Comparison of ENCODE assay signal across 33 cellular contexts in the genomic region with DNA sequence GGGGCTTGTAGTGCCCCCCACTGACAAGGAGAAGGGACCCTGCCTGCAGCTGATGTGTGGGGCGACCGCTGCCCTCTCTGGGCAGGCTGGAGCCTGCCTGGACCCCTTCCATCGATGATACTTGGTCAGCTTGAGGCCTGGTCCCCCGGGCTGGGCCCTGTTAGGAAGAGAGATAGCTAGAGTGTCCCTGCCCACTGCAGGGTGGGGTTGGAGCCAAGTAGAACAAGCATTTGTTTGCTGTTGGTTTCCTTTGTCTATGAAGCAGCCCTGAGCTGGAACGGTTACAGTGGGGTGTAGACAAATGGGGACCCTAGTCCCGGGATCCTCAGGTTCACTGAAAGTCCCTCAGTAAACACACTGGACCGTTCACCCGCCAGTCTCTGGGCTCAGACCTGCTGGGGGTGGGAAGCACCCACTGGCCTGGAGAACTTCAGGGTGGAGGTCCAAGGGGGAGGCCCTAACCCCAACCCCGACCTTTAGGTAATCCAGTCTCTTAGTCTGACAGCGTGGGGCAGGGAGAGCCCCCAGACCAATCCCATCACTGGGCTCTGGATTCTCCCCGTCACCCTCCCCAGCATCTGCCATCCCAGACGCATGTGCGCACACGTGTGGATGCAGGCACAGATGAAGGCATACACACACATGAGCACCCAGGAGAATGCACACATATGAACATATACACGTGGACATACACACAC.
"Had no signal": no experiment of that assay in that cellular context is flagged by ENCODE, and none has a peak within 500 bp of the region (broad histone marks: within the 10 kb centered on the region; RNA-seq: fewer than 3 reads in every experiment).

No MANE protein-coding gene starts in this region.

- ATAC-seq: activated naive CD8-positive, alpha-beta T cell treated with anti-CD3 and anti-CD28 coated beads, Interleukin-2, amount 50 U/mL, for 24 hours; activated T-cell treated with anti-CD3 and anti-CD28 coated beads, Interleukin-2, amount 50 U/mL, for 4 hours; PC-3; Right ventricle myocardium inferior; SK-N-SH treated with all-trans-retinoic acid at 6 μM for 48 hours had no signal

- H3K27ac ChIP-seq: KMS-11, RWPE1, VCaP had no signal

- DNase-seq: activated B cell treated with CpG ODN at 0.5 μM for 24 hours; activated CD4-positive, alpha-beta memory T cell treated with anti-CD3 and anti-CD28 coated beads for 36 hours; activated CD4-positive, alpha-beta T cell treated with anti-CD3 and anti-CD28 coated beads for 4 hours; activated CD4-positive, alpha-beta T cell treated with anti-CD3 and anti-CD28 coated beads, Interleukin-2, amount 50 U/mL, for 1 hour; activated CD4-positive, CD25-positive, alpha-beta regulatory T cell treated with anti-CD3 and anti-CD28 coated beads, Interleukin-2, amount 50 U/mL, for 72 hours; activated CD8-positive, alpha-beta memory T cell treated with anti-CD3 and anti-CD28 coated beads, Interleukin-2, amount 50 U/mL, for 4 hours; activated naive CD4-positive, alpha-beta T cell treated with anti-CD3 and anti-CD28 coated beads, Interleukin-2, amount 10 ng/mL, durations not matched to agents 7 days and 5 days; activated naive CD8-positive, alpha-beta T cell treated with anti-CD3 and anti-CD28 coated beads, Interleukin-2, amount 50 U/mL, for 24 hours; activated T-cell treated with anti-CD3 and anti-CD28 coated beads for 4 hours; activated T-cell treated with anti-CD3 and anti-CD28 coated beads, Interleukin-2, amount 50 U/mL, for 4 hours; anterior cingulate cortex; central memory CD4-positive, alpha-beta T cell; MM.1S; MV-4-11; NCI-H1092; NCI-H1436 treated with DMSO at 0.1 percent for 48 hours; NCI-H1694 treated with DMSO at 0.1 percent for 48 hours; NCI-H2029; NCI-H345; NCI-H526; NCI-H748 treated with DMSO at 0.1 percent for 48 hours; NK-92 treated with Interleukin-12 subunit alpha and Interleukin-12 subunit beta, amount 100 ng/mL, for 24 hours; PC-3; SIG-M5; SW 1271; T-helper 1 cell; T-helper 2 cell; T-helper 9 cell had no signal
